In genomic region chr16:89720859-89721643, GRCh38 we compare ENCODE assay signal across 8 cellular contexts. TPM values are rescaled to one million over a fixed set of nuclear protein-coding genes. Genes with fewer than 3 reads are reported as not detected.
DNase-seq lines count a peak whose midpoint lies in the region; ATAC-seq and TF ChIP-seq lines count a peak whose summit lies in the region.

A gene with protein sequence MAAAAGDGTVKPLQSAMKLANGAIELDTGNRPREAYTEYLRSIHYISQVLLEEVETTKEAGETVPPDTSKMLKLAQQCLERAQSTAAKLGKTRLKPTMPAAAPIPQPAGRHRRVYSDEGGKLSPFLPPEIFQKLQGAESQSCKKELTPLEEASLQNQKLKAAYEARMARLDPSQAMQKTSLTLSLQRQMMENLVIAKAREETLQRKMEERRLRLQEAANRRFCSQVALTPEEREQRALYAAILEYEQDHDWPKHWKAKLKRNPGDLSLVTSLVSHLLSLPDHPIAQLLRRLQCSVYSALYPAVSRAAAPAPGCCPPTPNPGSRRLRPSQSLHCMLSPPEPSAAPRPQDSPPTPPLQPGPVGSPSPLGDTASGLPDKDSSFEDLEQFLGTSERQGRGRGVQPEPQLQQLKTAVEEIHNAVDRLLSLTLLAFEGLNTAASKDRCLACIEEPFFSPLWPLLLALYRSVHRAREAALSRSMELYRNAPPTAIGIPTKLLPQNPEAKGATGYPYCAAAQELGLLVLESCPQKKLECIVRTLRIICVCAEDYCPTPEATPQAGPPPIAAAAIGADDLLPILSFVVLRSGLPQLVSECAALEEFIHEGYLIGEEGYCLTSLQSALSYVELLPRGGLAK (minus strand): TSS chr16:89720898. CDS start chr16:89720861, 37 bp downstream.
TSS of gene ZNF276 (plus strand) at chr16:89721537. CDS start at chr16:89721641, 104 bp downstream.

- TF ChIP-seq POLR2A in stomach (IDR thresholded peaks at IDR 0.05), result no peak

- intact Hi-C loops in stomach (cut with DNase I; ENCODE audit: low total_unique reads), result no loop called here

- peak within 1 kb of the TSS; percentile 79 for H3K4me3 ChIP-seq in RWPE2 (ENCODE audit: severe bottlenecking)
- H3K4me3 ChIP-seq in fibroblast of villous mesenchyme (ENCODE audit: low read depth, low read length), result peak within 1 kb of the TSS; percentile 82
- peak within 1 kb of the TSS; percentile 93 for H3K4me3 ChIP-seq in neural cell (ENCODE audit: low read length)
- H3K4me3 ChIP-seq in stomach, result peak within 1 kb of the TSS; percentile 66 to 91 (median 78)

- TF ChIP-seq RAD21 in neural cell (conservative IDR thresholded peaks at IDR 0.05), result no peak

- peaks cover 18% of the 10 kb centered on the region for H3K4me1 ChIP-seq in RWPE2 (ENCODE audit: insufficient read depth, poor library complexity, severe bottlenecking)
- H3K4me1 ChIP-seq in stomach, result peaks cover 30 to 68% (median 52%) of the 10 kb centered on the region in 4 donors

- DNase-seq in COLO668 (lab: John Stamatoyannopoulos, UW; ENCODE audit: unreplicated experiment) (peak; percentile 89), GM20000 (ENCODE audit: low spot score) (peak; percentile 92), HuH-7 (ENCODE audit: low spot score) (peak; percentile 90), RWPE2 (ENCODE audit: low spot score) (peak; percentile 90), fibroblast of villous mesenchyme (ENCODE audit: low read depth) (peak; percentile 79), stomach (peak; percentile 86)
- peak; percentile 77 for DNase-seq in activated effector memory CD4-positive, alpha-beta T cell treated with Interleukin-2 at 50 U/mL for 16 hours

- H3K27me3 ChIP-seq in RWPE2 (ENCODE audit: insufficient read depth, poor library complexity, severe bottlenecking), result no peaks in the 10 kb centered on the region
- no peaks in the 10 kb centered on the region for H3K27me3 ChIP-seq in neural cell (ENCODE audit: insufficient read depth, low read depth, low read length)
- no peaks in the 10 kb centered on the region for H3K27me3 ChIP-seq in stomach

- no peaks in the 10 kb centered on the region for H3K79me2 ChIP-seq in neural cell (replicated peaks; ENCODE audit: insufficient read depth, low read length)

- H3K4me2 ChIP-seq in neural cell (ENCODE audit: low read length), result peak within 1 kb of the TSS; percentile 76

- TF ChIP-seq CTCF in GM20000 (IDR thresholded peaks at IDR 0.05; ENCODE audit: extremely low read depth, missing control alignments) (no peak), RWPE2 (IDR thresholded peaks at IDR 0.05; ENCODE audit: poor library complexity, severe bottlenecking) (no peak), fibroblast of villous mesenchyme (IDR thresholded peaks at IDR 0.05; ENCODE audit: insufficient read depth, low read depth, low read length) (no peak), neural cell (IDR thresholded peaks at IDR 0.05; ENCODE audit: poor library complexity, severe bottlenecking) (peak; percentile 10), stomach (IDR thresholded peaks at IDR 0.05) (no peak)

- TF ChIP-seq EP300 in neural cell (conservative IDR thresholded peaks at IDR 0.05; ENCODE audit: poor library complexity, severe bottlenecking), result peak; percentile 56
- no peak for TF ChIP-seq EP300 in stomach (IDR thresholded peaks at IDR 0.05)

- peak; percentile 52 for ATAC-seq in RWPE2 (ENCODE audit: low read depth)

- 0 to 1% (median 0%) methylated on average over 7 to 109 of the region's 109 CpGs for WGBS in stomach, 5 donors

- no peaks in the 10 kb centered on the region for H3F3A ChIP-seq in neural cell (ENCODE audit: insufficient read depth, low read length, poor library complexity, severe bottlenecking)

- H2AFZ ChIP-seq in neural cell (ENCODE audit: low read depth, low read length), result no peak within 1 kb of the TSS

- no peaks in the 10 kb centered on the region for H3K9me3 ChIP-seq in RWPE2 (ENCODE audit: severe bottlenecking)
- H3K9me3 ChIP-seq in neural cell (ENCODE audit: low read length), result no peaks in the 10 kb centered on the region
- no peaks in the 10 kb centered on the region for H3K9me3 ChIP-seq in stomach

- no peaks in the 10 kb centered on the region for H3K9me2 ChIP-seq in neural cell (ENCODE audit: insufficient read depth, low read length)

- H3K9ac ChIP-seq in neural cell (ENCODE audit: low read length), result peak within 1 kb of the TSS; percentile 81

- H3K27ac ChIP-seq in RWPE2 (ENCODE audit: poor library complexity, severe bottlenecking) (peak within 1 kb of the TSS; percentile 91), neural cell (ENCODE audit: low read length) (peak within 1 kb of the TSS; percentile 78), stomach (peak within 1 kb of the TSS; percentile 92 to 99 (median 96))

- H3K36me3 ChIP-seq in RWPE2 (ENCODE audit: low read depth) (peaks cover 31% of the 10 kb centered on the region), neural cell (ENCODE audit: insufficient read depth, low read length) (no peaks in the 10 kb centered on the region), stomach (peaks cover 10 to 41% (median 40%) of the 10 kb centered on the region in 4 donors)

- H4K20me1 ChIP-seq in neural cell (ENCODE audit: insufficient read depth), result peaks cover 9% of the 10 kb centered on the region

TF ChIP-seq in neural cell, 6 proteins besides CTCF, POLR2A, EP300 and RAD21:
- TF ChIP-seq TAF1 (IDR thresholded peaks at IDR 0.05; ENCODE audit: low read depth) (peak; percentile 83), MXI1 (conservative IDR thresholded peaks at IDR 0.05; ENCODE audit: poor library complexity, severe bottlenecking) (peak; percentile 96), REST (IDR thresholded peaks at IDR 0.05; ENCODE audit: borderline replicate concordance) (peak; percentile 40), POLR2AphosphoS5 (IDR thresholded peaks at IDR 0.05) (peak; percentile 57), SMC3 (conservative IDR thresholded peaks at IDR 0.05; ENCODE audit: poor library complexity) (peak; percentile 6), EZH2 (IDR thresholded peaks at IDR 0.05; ENCODE audit: borderline replicate concordance, insufficient read depth, low read length, poor library complexity, severe bottlenecking) (no peak)

RNA-seq across cellular contexts. Expression of the first gene that starts in this region (rescaled TPM):
- total RNA-seq in fibroblast of villous mesenchyme (9.9 and 11.0 TPM in 2 replicates), stomach (10 to 100 TPM in 2 of 5 donors, 1 to 10 TPM in 3; 2.7 to 43.2 (median 4.3) TPM)
- polyA plus RNA-seq in neural cell (29.9 and 37.2 TPM in 2 replicates), stomach (10 to 100 TPM in 2 of 3 donors, 1 to 10 TPM in 1; 6.3 to 23.7 (median 11.4) TPM)
- 15.9 and 17.3 TPM in 2 replicates for polyA minus RNA-seq in neural cell

RNA-seq across cellular contexts. Expression of gene ZNF276, which starts in this region (rescaled TPM):
- total RNA-seq in fibroblast of villous mesenchyme, result 11.0 and 15.1 TPM in 2 replicates
- polyA plus RNA-seq in neural cell, result 31.8 and 35.4 TPM in 2 replicates
- polyA minus RNA-seq in neural cell, result 21.6 and 22.9 TPM in 2 replicates
- total RNA-seq in stomach, result 100 to 1,000 TPM in 3 of 5 donors, 10 to 100 TPM in 2; 27.2 to 418 (median 105) TPM
- polyA plus RNA-seq in stomach, result 10 to 100 TPM; 11.0 to 24.5 (median 13.6) TPM

Comparison
In these comparisons a context has a peak if more than half of its experiments do, and no peak if none do; other contexts are left out.
1. Peak in every context shown above with its lines: DNase-seq, ATAC-seq, H3K4me3 ChIP-seq and H3K27ac ChIP-seq.